Comparison of ENCODE assay signal across 8 cellular contexts in genomic region chr1:23424171-23424959, GRCh38. TPM values are rescaled to one million over a fixed set of nuclear protein-coding genes. Genes with fewer than 3 reads are reported as not detected.
A peak's percentile ranks its signal among the peaks of the same experiment; 100 is the strongest.
DNase-seq lines count a peak whose midpoint lies in the region; ATAC-seq and TF ChIP-seq lines count a peak whose summit lies in the region.

Gene TCEA3, minus strand, starts transcription at chr1:23424748. Its CDS starts 115 bp downstream, at chr1:23424633.

- DNase-seq in HuH-7.5 (ENCODE audit: low spot score), result peak; percentile 65
- DNase-seq in activated T-cell treated with anti-CD3 and anti-CD28 coated beads for 1 hour (ENCODE audit: low read depth), result peak; percentile 30
- DNase-seq in fibroblast of the aortic adventitia (ENCODE audit: low read depth), result no peak
- DNase-seq in osteoblast (ENCODE audit: insufficient read length, low spot score, missing footprints), result peak; percentile 91
- no peak for DNase-seq in GM19238 (ENCODE audit: insufficient read length, low spot score)
- DNase-seq in cerebellar cortex (ENCODE audit: low spot score), result no peak

- peaks cover 6% of the 10 kb centered on the region for H4K20me1 ChIP-seq in osteoblast (ENCODE audit: insufficient read depth, low read length)

- TF ChIP-seq CTCF in fibroblast of the aortic adventitia (IDR thresholded peaks at IDR 0.05; ENCODE audit: insufficient read depth, low read length) (no peak), osteoblast (IDR thresholded peaks at IDR 0.05; ENCODE audit: extremely low read depth, low read depth, low read length) (no peak)

- ATAC-seq in HG02759 (IDR thresholded peaks at IDR 0.05; ENCODE audit: unreplicated experiment) (no peak), GM19455 (IDR thresholded peaks at IDR 0.05; ENCODE audit: unreplicated experiment) (no peak)

- H3K27ac ChIP-seq in osteoblast (ENCODE audit: low read depth, low read length), result no peak within 1 kb of the TSS

- H3K27me3 ChIP-seq in osteoblast (ENCODE audit: insufficient read depth, low read length), result no peaks in the 10 kb centered on the region

- peak within 1 kb of the TSS; percentile 53 for H3K4me3 ChIP-seq in fibroblast of the aortic adventitia (ENCODE audit: low read depth, low read length)
- H3K4me3 ChIP-seq in osteoblast (ENCODE audit: insufficient read depth, low read length), result peak within 1 kb of the TSS; percentile 76

- H3K9me3 ChIP-seq in osteoblast (ENCODE audit: low read depth, low read length), result no peaks in the 10 kb centered on the region

- no peaks in the 10 kb centered on the region for H3K36me3 ChIP-seq in osteoblast (ENCODE audit: insufficient read depth, low read length)

- peak within 1 kb of the TSS; percentile 72 for H2AFZ ChIP-seq in osteoblast (ENCODE audit: low read length)

- peak within 1 kb of the TSS; percentile 86 for H3K4me2 ChIP-seq in osteoblast (ENCODE audit: insufficient read depth, low read length)

- H3K79me2 ChIP-seq in osteoblast (ENCODE audit: insufficient read depth, low read length), result peaks cover 4% of the 10 kb centered on the region

- H3K4me1 ChIP-seq in osteoblast (ENCODE audit: insufficient read depth, low read length), result peaks cover 22% of the 10 kb centered on the region

RNA-seq across cellular contexts. Expression of gene TCEA3, which starts in this region (rescaled TPM):
- total RNA-seq in fibroblast of the aortic adventitia (ENCODE audit: low replicate concordance), result 22.8 and 44.9 TPM in 2 replicates
- total RNA-seq in osteoblast, result 28.9 and 31.5 TPM in 2 replicates

Comparison
In these comparisons a context has a peak if more than half of its experiments do, and no peak if none do; other contexts are left out.
1. DNase-seq: peak in HuH-7.5 (single experiment), activated T-cell treated with anti-CD3 and anti-CD28 coated beads for 1 hour (single experiment) and osteoblast (single experiment); none in fibroblast of the aortic adventitia (single experiment), GM19238 (single experiment) and cerebellar cortex (single experiment).